31 cellular contexts compared by ENCODE assay signal in the genomic region with DNA sequence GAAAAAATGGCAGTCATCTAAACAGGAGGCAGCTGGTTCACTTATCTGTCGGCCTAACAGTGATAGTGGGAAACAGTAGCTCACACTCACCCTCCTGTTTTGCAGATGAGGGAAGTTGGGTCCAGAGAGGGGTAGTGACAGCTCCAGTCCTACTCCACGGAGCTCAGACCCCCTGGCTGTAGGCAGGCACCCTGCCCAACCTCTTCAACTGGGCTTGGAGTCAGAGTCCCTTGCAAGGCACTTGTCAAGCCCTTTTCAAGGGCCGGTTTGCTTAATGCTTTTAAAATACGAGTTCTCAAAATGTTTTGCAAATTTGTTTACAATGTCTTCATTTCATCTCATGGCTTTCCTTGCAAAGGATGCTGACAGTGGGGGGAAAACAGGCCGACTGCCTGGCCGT.
"Had no signal": no experiment of that assay in that cellular context is flagged by ENCODE, and none has a peak within 500 bp of the region (broad histone marks: within the 10 kb centered on the region; RNA-seq: fewer than 3 reads in every experiment).

No MANE protein-coding gene starts in this region.

- DNase-seq: activated B cell treated with CpG ODN at 0.5 μM for 24 hours; activated CD4-positive, alpha-beta memory T cell treated with anti-CD3 and anti-CD28 coated beads for 36 hours; activated CD4-positive, alpha-beta T cell treated with anti-CD3 and anti-CD28 coated beads for 36 hours; activated CD4-positive, alpha-beta T cell treated with anti-CD3 and anti-CD28 coated beads, Interleukin-2, amount 10 ng/mL, durations not matched to agents 24 days and 14 days; activated CD4-positive, CD25-positive, alpha-beta regulatory T cell treated with anti-CD3 and anti-CD28 coated beads, Interleukin-2, amount 50 U/mL, for 72 hours; activated CD8-positive, alpha-beta memory T cell treated with anti-CD3 and anti-CD28 coated beads for 24 hours; activated effector memory CD4-positive, alpha-beta T cell treated with anti-CD3 and anti-CD28 coated beads, Interleukin-2, amount 50 U/mL, for 16 hours; activated naive CD4-positive, alpha-beta T cell treated with anti-CD3 and anti-CD28 coated beads for 36 hours; activated T-cell treated with anti-CD3 and anti-CD28 coated beads, Interleukin-2, amount 50 U/mL, for 1 hour; activated T-cell treated with anti-CD3 and anti-CD28 coated beads, Interleukin-2, amount 50 U/mL, for 48 hours; amniotic stem cell; anterior cingulate cortex; brain microvascular endothelial cell; dorsolateral prefrontal cortex; effector memory CD4-positive, alpha-beta T cell; endodermal cell; foreskin fibroblast; head of caudate nucleus; T-helper 2 cell; WERI-Rb-1 had no signal

- H3K4me3 Mint-ChIP-seq: activated B cell treated with CpG ODN at 0.5 μM for 24 hours; activated CD4-positive, alpha-beta memory T cell treated with anti-CD3 and anti-CD28 coated beads for 36 hours; activated CD4-positive, alpha-beta T cell treated with anti-CD3 and anti-CD28 coated beads for 36 hours; activated CD4-positive, alpha-beta T cell treated with anti-CD3 and anti-CD28 coated beads, Interleukin-2, amount 10 ng/mL, durations not matched to agents 24 days and 14 days; activated naive CD4-positive, alpha-beta T cell treated with anti-CD3 and anti-CD28 coated beads for 36 hours; activated naive CD8-positive, alpha-beta T cell; activated T-helper 1 cell treated with anti-CD3 and anti-CD28 coated beads, Interleukin-12 subunit alpha, Interleukin-12 subunit beta, Interleukin-2, Interleukin-4 antibody, amounts not matched to agents 30 ng/mL and 10 ng/mL and 1 ng/mL, durations not matched to agents 14 hours and 24 hours and 36 hours; central memory CD8-positive, alpha-beta T cell; dendritic cell treated with granulocyte-macrophage colony-stimulating factor and Interleukin-4, amounts not matched to agents 40 ng/mL and 50 ng/mL, for 4 days; endodermal cell had no signal

- H3K27ac ChIP-seq: brain microvascular endothelial cell, coronary artery, WERI-Rb-1 had no signal

- H3K27me3 ChIP-seq: brain microvascular endothelial cell, dorsolateral prefrontal cortex had no signal

- H3K9me3 Mint-ChIP-seq: activated B cell treated with CpG ODN at 0.5 μM for 24 hours; activated CD4-positive, alpha-beta memory T cell treated with anti-CD3 and anti-CD28 coated beads for 36 hours; activated CD4-positive, alpha-beta T cell treated with anti-CD3 and anti-CD28 coated beads, Interleukin-2, amount 10 ng/mL, durations not matched to agents 24 days and 14 days; activated naive CD4-positive, alpha-beta T cell treated with anti-CD3 and anti-CD28 coated beads for 36 hours; activated T-helper 1 cell treated with anti-CD3 and anti-CD28 coated beads, Interleukin-12 subunit alpha, Interleukin-12 subunit beta, Interleukin-2, Interleukin-4 antibody, amounts not matched to agents 30 ng/mL and 10 ng/mL and 1 ng/mL, durations not matched to agents 14 hours and 24 hours and 36 hours; activated T-helper 2 cell treated with anti-CD3 and anti-CD28 coated beads, Interferon-gamma antibody, Interleukin-2, Interleukin-4, amounts not matched to agents 10 μg/mL and 5 μg/mL and 100 μg/mL, durations not matched to agents 14 hours and 24 hours and 36 hours; central memory CD8-positive, alpha-beta T cell; dendritic cell treated with granulocyte-macrophage colony-stimulating factor and Interleukin-4, amounts not matched to agents 40 ng/mL and 50 ng/mL, for 4 days; endodermal cell had no signal

- H3K4me1 Mint-ChIP-seq: endodermal cell had no signal

- FAIRE-seq: astrocyte, bronchial epithelial cell, frontal cortex, TTC549 had no signal

- H3K4me3 ChIP-seq: coronary artery, dorsolateral prefrontal cortex had no signal

- H3K27me3 Mint-ChIP-seq: activated B cell treated with CpG ODN at 0.5 μM for 24 hours; activated CD4-positive, alpha-beta memory T cell treated with anti-CD3 and anti-CD28 coated beads for 36 hours; activated CD4-positive, alpha-beta T cell treated with anti-CD3 and anti-CD28 coated beads for 36 hours; activated CD4-positive, alpha-beta T cell treated with anti-CD3 and anti-CD28 coated beads, Interleukin-2, amount 10 ng/mL, durations not matched to agents 24 days and 14 days; activated naive CD8-positive, alpha-beta T cell; central memory CD8-positive, alpha-beta T cell; dendritic cell treated with granulocyte-macrophage colony-stimulating factor and Interleukin-4, amounts not matched to agents 40 ng/mL and 50 ng/mL, for 4 days had no signal

- ATAC-seq: activated CD4-positive, alpha-beta T cell treated with anti-CD3 and anti-CD28 coated beads for 36 hours; esophagus mucosa had no signal

- H3K27ac Mint-ChIP-seq: activated B cell treated with CpG ODN at 0.5 μM for 24 hours; activated CD4-positive, alpha-beta memory T cell treated with anti-CD3 and anti-CD28 coated beads for 36 hours; activated CD4-positive, alpha-beta T cell treated with anti-CD3 and anti-CD28 coated beads, Interleukin-2, amount 10 ng/mL, durations not matched to agents 24 days and 14 days; activated naive CD4-positive, alpha-beta T cell treated with anti-CD3 and anti-CD28 coated beads for 36 hours; activated T-helper 1 cell treated with anti-CD3 and anti-CD28 coated beads, Interleukin-12 subunit alpha, Interleukin-12 subunit beta, Interleukin-2, Interleukin-4 antibody, amounts not matched to agents 30 ng/mL and 10 ng/mL and 1 ng/mL, durations not matched to agents 14 hours and 24 hours and 36 hours; activated T-helper 2 cell treated with anti-CD3 and anti-CD28 coated beads, Interferon-gamma antibody, Interleukin-2, Interleukin-4, amounts not matched to agents 10 μg/mL and 5 μg/mL and 100 μg/mL, durations not matched to agents 14 hours and 24 hours and 36 hours; dendritic cell treated with granulocyte-macrophage colony-stimulating factor and Interleukin-4, amounts not matched to agents 40 ng/mL and 50 ng/mL, for 4 days; endodermal cell had no signal
